8 cellular contexts compared by ENCODE assay signal in the genomic region with DNA sequence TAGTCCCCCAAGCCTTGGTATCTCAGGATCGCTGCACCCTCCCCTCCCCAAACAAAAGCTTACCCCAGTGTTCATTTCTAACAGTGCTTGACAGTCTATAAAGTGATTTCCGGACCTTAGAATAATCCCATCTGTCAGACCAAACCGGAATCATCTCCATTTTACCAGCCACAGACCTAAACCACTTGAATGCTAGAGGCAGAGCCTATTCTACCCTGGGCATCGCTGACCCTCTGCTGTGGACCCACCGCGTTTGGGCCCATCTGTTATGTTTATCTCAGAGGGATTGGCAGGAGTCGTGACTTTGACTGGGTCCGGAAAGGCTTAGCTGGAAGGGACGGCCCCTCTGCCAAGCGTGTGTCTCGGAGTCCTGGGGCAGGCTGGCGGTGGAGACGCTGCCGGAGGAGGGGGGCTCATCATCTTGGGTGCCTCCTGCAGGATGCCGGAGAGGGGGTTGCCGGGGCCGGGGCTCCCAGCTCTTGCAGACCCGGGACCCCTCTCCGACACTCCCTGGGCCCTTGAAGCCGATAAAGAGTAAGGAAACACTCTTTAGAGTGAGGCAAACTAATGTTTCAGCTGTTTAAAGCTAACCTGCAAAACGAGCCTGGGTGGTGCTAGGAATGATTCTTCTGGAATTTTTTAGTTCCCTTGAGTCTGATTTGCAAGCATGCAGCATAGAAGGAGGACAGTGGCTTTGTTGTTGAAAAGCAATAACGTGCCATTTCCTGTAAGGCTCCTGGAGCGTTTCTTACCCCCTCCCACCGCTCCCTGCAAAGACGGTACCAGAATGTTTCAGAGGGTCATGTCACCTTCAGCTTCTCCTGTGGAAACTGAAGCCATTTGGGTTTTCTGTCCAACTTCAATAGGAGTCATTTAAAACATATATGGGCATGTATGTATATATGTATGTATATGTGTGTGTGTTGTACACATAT.
DNase-seq lines count a peak whose midpoint lies in the region; ATAC-seq and TF ChIP-seq lines count a peak whose summit lies in the region.

No MANE protein-coding gene starts in this region.

- ATAC-seq in GM18868 (IDR thresholded peaks at IDR 0.05; ENCODE audit: unreplicated experiment) (no peak), GM19035 (IDR thresholded peaks at IDR 0.05; ENCODE audit: unreplicated experiment) (no peak)

- H3K36me3 ChIP-seq in BLaER1 (peaks cover 24% of the 10 kb centered on the region), rectal smooth muscle tissue (ENCODE audit: control insufficient read depth, insufficient read depth, low read length) (no peaks in the 10 kb centered on the region)

- H4K20me1 ChIP-seq in BLaER1: no peaks in the 10 kb centered on the region

- H3K4me3 ChIP-seq in BLaER1: peak overlapping the region; percentile 81
- peak overlapping the region; percentile 77 to 86 for H3K4me3 ChIP-seq in foreskin fibroblast (ENCODE audit: low read depth in 1 of 2, low read length in 2 of 2)
- H3K4me3 ChIP-seq in rectal smooth muscle tissue (ENCODE audit: low read length): peak overlapping the region; percentile 91

- H3K9ac ChIP-seq in BLaER1 (peak overlapping the region; percentile 80), rectal smooth muscle tissue (ENCODE audit: low read length) (peak overlapping the region; percentile 66)

- H3K4me1 ChIP-seq in BLaER1 (peaks cover 63% of the 10 kb centered on the region), rectal smooth muscle tissue (ENCODE audit: control insufficient read depth, insufficient read depth, low read length) (peaks cover 6% of the 10 kb centered on the region)

- no peaks in the 10 kb centered on the region for H3K9me3 ChIP-seq in BLaER1

- TF ChIP-seq CTCF in foreskin fibroblast (IDR thresholded peaks at IDR 0.05; ENCODE audit: low read depth, low read length): no peak

- DNase-seq in HuH-7.5 (ENCODE audit: low spot score) (peak; percentile 63), foreskin fibroblast (peak in 1 of 2 donors; percentile 24), activated gamma-delta T cell treated with Interleukin-2 at 50 U/mL for 16 hours (no peak)
- peak; percentile 72 for DNase-seq in activated CD8-positive, alpha-beta memory T cell treated with anti-CD3 and anti-CD28 coated beads, Interleukin-2, amount 50 U/mL, for 48 hours

- H3K4me2 ChIP-seq in BLaER1: peak overlapping the region; percentile 97

- H3K27me3 ChIP-seq in BLaER1 (no peaks in the 10 kb centered on the region), rectal smooth muscle tissue (ENCODE audit: control insufficient read depth, insufficient read depth, low read length) (no peaks in the 10 kb centered on the region)

- H3K27ac ChIP-seq in BLaER1 (peak overlapping the region; percentile 76), rectal smooth muscle tissue (ENCODE audit: low read depth, low read length) (no peak overlapping the region)
